In genomic region chr1:183956559-183957188, GRCh38 we compare ENCODE assay signal across 8 cellular contexts.
DNase-seq lines count a peak whose midpoint lies in the region; ATAC-seq and TF ChIP-seq lines count a peak whose summit lies in the region.

No MANE protein-coding gene starts in this region.

- no peaks in the 10 kb centered on the region for H3K9me3 Mint-ChIP-seq in CD14-positive monocyte

- peak; percentile 100 for ATAC-seq in GM19452 (IDR thresholded peaks at IDR 0.05; ENCODE audit: unreplicated experiment)
- ATAC-seq in HG03469 (IDR thresholded peaks at IDR 0.05; ENCODE audit: unreplicated experiment) = peak; percentile 100
- ATAC-seq in upper lobe of left lung (ENCODE audit: low FRiP score in 2 of 2) = peak; percentile 82 to 88

- no peak for TF ChIP-seq POLR2A in upper lobe of left lung (IDR thresholded peaks at IDR 0.05)

- H3K36me3 Mint-ChIP-seq in CD14-positive monocyte = no peaks in the 10 kb centered on the region

- DNase-seq in CD14-positive monocyte (ENCODE audit: low spot score) = peak; percentile 57
- peak; percentile 5 for DNase-seq in T-helper 9 cell
- peak; percentile 86 for DNase-seq in mammary epithelial cell
- DNase-seq in mucosa of gallbladder (ENCODE audit: low spot score) = peak; percentile 44
- peak in 1 of 2 donors; percentile 42 for DNase-seq in upper lobe of left lung
- DNase-seq in ureter (ENCODE audit: low spot score) = no peak

- no peak overlapping the region for H3K4me3 ChIP-seq in mammary epithelial cell (replicated peaks in 1 of 3; ENCODE audit: insufficient read depth in 1 of 3, low read depth in 2 of 3, low read length in 3 of 3)
- H3K4me3 ChIP-seq in upper lobe of left lung = no peak overlapping the region

- H3K4me1 Mint-ChIP-seq in CD14-positive monocyte = peaks cover 17% of the 10 kb centered on the region

- no peaks in the 10 kb centered on the region for H3K27me3 Mint-ChIP-seq in CD14-positive monocyte (ENCODE audit: low read depth in 3 of 3)

- no peaks in the 10 kb centered on the region for H4K20me1 ChIP-seq in mammary epithelial cell (ENCODE audit: insufficient read depth, low read length)

- no peak overlapping the region for H3K9ac ChIP-seq in mammary epithelial cell (ENCODE audit: insufficient read depth, low read length)

- in situ Hi-C loops in mammary epithelial cell (cut with MboI; ENCODE audit: low sequenced_read_pairs in 2 of 2) = no loop called here

- whole genome bisulfite sequencing in mammary epithelial cell (ENCODE audit: low coverage, missing lambda C conversion rate) = 47% methylated on average over 2 of the region's 2 CpGs
- 49 to 55% methylated on average over 2 of the region's 2 CpGs for WGBS in upper lobe of left lung, 2 donors

- H3K4me2 ChIP-seq in mammary epithelial cell (ENCODE audit: insufficient read depth, low read depth, low read length) = peak overlapping the region; percentile 8

- dilution Hi-C loops in mammary epithelial cell (cut with HindIII; ENCODE audit: low sequenced_read_pairs) = no loop called here

- H3K27ac ChIP-seq in mammary epithelial cell (ENCODE audit: insufficient read depth, low read depth, low read length) (no peak overlapping the region), upper lobe of left lung (peak overlapping the region in 3 of 4 donors; percentile 9 to 57 (median 19))

- no TSS peak for BruUV-seq in mammary epithelial cell (replicated peaks; lab: Mats Ljungman, UMichigan)

- TF ChIP-seq CTCF in CD14-positive monocyte (IDR thresholded peaks at IDR 0.05) = no peak
- TF ChIP-seq CTCF in mammary epithelial cell (conservative IDR thresholded peaks at IDR 0.05 in 1 of 2, IDR thresholded peaks at IDR 0.05 in 1 of 2; ENCODE audit: extremely low read depth in 1 of 2, insufficient read depth in 1 of 2, low read depth in 1 of 2, low read length in 2 of 2) = peak in 1 of 2 donors; percentile 41
- no peak for TF ChIP-seq CTCF in upper lobe of left lung (IDR thresholded peaks at IDR 0.05)

- intact Hi-C loops in CD14-positive monocyte (cut with micrococcal nuclease) (no loop called here), mammary epithelial cell (cut with micrococcal nuclease) (no loop called here)

- TF ChIP-seq EP300 in upper lobe of left lung (IDR thresholded peaks at IDR 0.05) = no peak

- H3K4me3 Mint-ChIP-seq in CD14-positive monocyte = no peak overlapping the region

- H3K9me3 ChIP-seq in mammary epithelial cell (replicated peaks; ENCODE audit: insufficient read depth, low read length) = no peaks in the 10 kb centered on the region
- H3K9me3 ChIP-seq in upper lobe of left lung = no peaks in the 10 kb centered on the region

- no peaks in the 10 kb centered on the region for H3K79me2 ChIP-seq in mammary epithelial cell (ENCODE audit: insufficient read depth, low read length)

- H3K27ac Mint-ChIP-seq in CD14-positive monocyte = peak overlapping the region in 5 of 7 donors; percentile 64 to 87 (median 77)

- H2AFZ ChIP-seq in mammary epithelial cell (ENCODE audit: low read depth, low read length) = peak overlapping the region; percentile 74

- H3K36me3 ChIP-seq in mammary epithelial cell (ENCODE audit: insufficient read depth, low read length) (no peaks in the 10 kb centered on the region), upper lobe of left lung (no peaks in the 10 kb centered on the region)

- H3K27me3 ChIP-seq in mammary epithelial cell (ENCODE audit: insufficient read depth, low read length) = no peaks in the 10 kb centered on the region
- no peaks in the 10 kb centered on the region for H3K27me3 ChIP-seq in upper lobe of left lung

- CTCF ChIA-PET in mammary epithelial cell (lab: Charles Lee; ENCODE audit: low non-redundant PET) = no interaction called here

- peaks cover 5% of the 10 kb centered on the region for H3K4me1 ChIP-seq in mammary epithelial cell (ENCODE audit: insufficient read depth, low read length)
- H3K4me1 ChIP-seq in upper lobe of left lung = peaks cover 0 to 8% (median 0%) of the 10 kb centered on the region in 4 donors
